1 cellular context compared by ENCODE assay signal in genomic region chr9:123998278-123998925, GRCh38.
TF ChIP-seq lines count a peak whose summit lies in the region.

No MANE protein-coding gene starts in this region.

TF ChIP-seq in H1, 55 proteins besides CTCF, POLR2A, EP300 and RAD21:
- TF ChIP-seq SIRT6 (IDR thresholded peaks at IDR 0.05; ENCODE audit: low read length): no peak
- TF ChIP-seq EZH2 (IDR thresholded peaks at IDR 0.05; ENCODE audit: low read depth, low read length, severe bottlenecking): peak; percentile 77
- TF ChIP-seq ASH2L (IDR thresholded peaks at IDR 0.05; ENCODE audit: low read length): peak; percentile 47
